8 cellular contexts compared by ENCODE assay signal in the genomic region with DNA sequence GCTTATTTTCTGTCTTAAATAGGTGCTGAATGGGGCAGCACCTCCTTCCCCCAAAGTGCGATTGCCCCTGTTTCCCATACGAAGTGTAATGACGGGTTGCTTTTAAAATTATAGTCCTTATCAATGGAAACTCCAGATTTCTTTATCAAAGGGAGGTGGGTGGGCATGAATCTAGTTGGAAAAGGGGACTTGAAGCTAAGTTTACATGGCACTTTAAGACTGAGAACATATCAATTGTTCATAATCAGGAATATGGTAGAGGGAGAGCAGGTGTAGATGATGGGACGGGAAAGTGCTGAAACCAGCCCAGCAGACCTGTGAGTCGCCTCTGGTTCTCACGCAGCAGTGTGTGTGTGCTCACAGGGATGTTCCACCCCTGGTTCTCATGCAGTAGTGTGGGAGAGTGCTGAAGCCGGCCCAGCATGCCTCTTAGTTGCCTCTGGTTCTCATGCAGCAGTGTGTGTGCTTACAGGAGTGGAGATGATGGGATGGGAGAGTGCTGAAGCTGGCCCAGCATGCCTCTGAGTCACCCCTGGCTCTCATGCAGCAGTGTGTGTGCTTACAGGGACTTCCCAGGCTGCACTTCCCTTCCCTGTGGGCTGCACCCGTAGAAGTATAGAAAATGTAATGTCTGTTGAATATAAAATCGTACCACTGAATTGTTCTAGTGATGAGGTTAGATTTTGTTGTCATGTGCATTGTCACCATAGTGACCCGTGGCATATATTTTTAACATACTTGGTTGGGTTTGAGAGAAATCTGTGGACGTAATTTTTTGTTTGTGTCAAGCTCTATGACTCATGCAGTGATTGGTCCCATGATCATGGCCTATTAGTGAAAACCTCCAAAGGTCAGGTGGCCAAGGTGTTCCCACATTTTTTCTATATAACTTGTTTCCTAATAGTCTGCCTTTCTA. TPM values are rescaled to one million over a fixed set of nuclear protein-coding genes. Genes with fewer than 3 reads are reported as not detected.
DNase-seq lines count a peak whose midpoint lies in the region; ATAC-seq, FAIRE-seq and TF ChIP-seq lines count a peak whose summit lies in the region.

No MANE protein-coding gene starts in this region.

- TF ChIP-seq CTCF in activated B cell treated with CpG ODN at 0.5 μM for 24 hours (IDR thresholded peaks at IDR 0.05) (no peak), suprapubic skin (IDR thresholded peaks at IDR 0.05) (no peak)

- TF ChIP-seq EP300 in suprapubic skin (IDR thresholded peaks at IDR 0.05) = no peak

- CTCF ChIA-PET in activated B cell treated with CpG ODN at 0.5 μM for 24 hours (lab: Charles Lee) = no interaction called here

- H3K27me3 ChIP-seq in mesenchymal stem cell (ENCODE audit: control insufficient read depth in 1 of 2, insufficient read depth in 1 of 2, low read length in 2 of 2) = no peaks in the 10 kb centered on the region
- H3K27me3 ChIP-seq in suprapubic skin = no peaks in the 10 kb centered on the region

- H2BK15ac ChIP-seq in mesenchymal stem cell (ENCODE audit: low read depth, poor library complexity, severe bottlenecking) = no peak overlapping the region

- H3K4me1 ChIP-seq in mesenchymal stem cell (ENCODE audit: control insufficient read depth, insufficient read depth, low read depth, low read length) = peaks cover 3% of the 10 kb centered on the region
- peaks cover 10% of the 10 kb centered on the region for H3K4me1 ChIP-seq in suprapubic skin

- WGBS in mesenchymal stem cell = 67% methylated on average over 10 of the region's 11 CpGs
- 69% methylated on average over 11 of the region's 11 CpGs for WGBS in suprapubic skin

- H3K14ac ChIP-seq in mesenchymal stem cell (ENCODE audit: low read length in 2 of 2) = peak overlapping the region in 1 of 2 experiments; percentile 61

- no peak overlapping the region for H2BK5ac ChIP-seq in mesenchymal stem cell (ENCODE audit: low read depth, low read length, poor library complexity, severe bottlenecking)

- H3K4me3 Mint-ChIP-seq in activated B cell treated with CpG ODN at 0.5 μM for 24 hours = no peak overlapping the region

- H3K9me3 ChIP-seq in mesenchymal stem cell (ENCODE audit: control insufficient read depth, low read length) (no peaks in the 10 kb centered on the region), suprapubic skin (no peaks in the 10 kb centered on the region)

- no peak overlapping the region for H4K91ac ChIP-seq in mesenchymal stem cell (ENCODE audit: low read length)

- H3K27me3 Mint-ChIP-seq in activated B cell treated with CpG ODN at 0.5 μM for 24 hours = no peaks in the 10 kb centered on the region

- H3K18ac ChIP-seq in mesenchymal stem cell (ENCODE audit: low read depth in 1 of 2, low read length in 2 of 2) = no peak overlapping the region

- H3K4ac ChIP-seq in mesenchymal stem cell (ENCODE audit: low read depth in 1 of 2, low read length in 2 of 2) = no peak overlapping the region

- H3K36me3 ChIP-seq in mesenchymal stem cell (ENCODE audit: control insufficient read depth in 1 of 2, insufficient read depth in 2 of 2, low read depth in 1 of 2, low read length in 2 of 2) = peaks cover 11 to 50% of the 10 kb centered on the region in 2 experiments
- peaks cover 34% of the 10 kb centered on the region for H3K36me3 ChIP-seq in suprapubic skin

- H3K4me2 ChIP-seq in mesenchymal stem cell (ENCODE audit: low read length, poor library complexity, severe bottlenecking) = no peak overlapping the region

- H3K9me3 Mint-ChIP-seq in activated B cell treated with CpG ODN at 0.5 μM for 24 hours = no peaks in the 10 kb centered on the region

- DNase-seq in GM18507 (ENCODE audit: extremely low spot score, insufficient read length, low read depth) = no peak
- no peak for DNase-seq in activated B cell treated with CpG ODN at 0.5 μM for 24 hours
- peak; percentile 98 for DNase-seq in mesenchymal stem cell
- no peak for DNase-seq in SK-N-DZ (ENCODE audit: low spot score)
- no peak for DNase-seq in suprapubic skin (ENCODE audit: low spot score in 2 of 2)
- no peak for DNase-seq in ecto neural progenitor cell (ENCODE audit: low spot score)

- H4K8ac ChIP-seq in mesenchymal stem cell (ENCODE audit: low read length) = no peak overlapping the region

- H3K36me3 Mint-ChIP-seq in activated B cell treated with CpG ODN at 0.5 μM for 24 hours (ENCODE audit: low read depth) = peaks cover 63% of the 10 kb centered on the region

- no peak overlapping the region for H3K4me3 ChIP-seq in mesenchymal stem cell (ENCODE audit: insufficient read depth in 1 of 2, low read depth in 1 of 2, low read length in 2 of 2)
- H3K4me3 ChIP-seq in suprapubic skin = no peak overlapping the region

- H3K4me1 Mint-ChIP-seq in activated B cell treated with CpG ODN at 0.5 μM for 24 hours = peaks cover 7% of the 10 kb centered on the region

- ATAC-seq in HG02610 (IDR thresholded peaks at IDR 0.05; ENCODE audit: unreplicated experiment) (peak; percentile 87), activated B cell treated with CpG ODN at 0.5 μM for 24 hours (ENCODE audit: low read depth) (peak; percentile 71), GM21528 (IDR thresholded peaks at IDR 0.05; ENCODE audit: low FRiP score, unreplicated experiment) (no peak)

- H3K27ac ChIP-seq in mesenchymal stem cell (ENCODE audit: low read length, poor library complexity, severe bottlenecking) (peak overlapping the region; percentile 48), suprapubic skin (no peak overlapping the region)

- no peak overlapping the region for H2BK120ac ChIP-seq in mesenchymal stem cell (ENCODE audit: low read depth, low read length)

- H3K23ac ChIP-seq in mesenchymal stem cell (ENCODE audit: low read length in 2 of 2) = no peak overlapping the region

- no peak overlapping the region for H2BK12ac ChIP-seq in mesenchymal stem cell (ENCODE audit: low read length in 2 of 2)

- intact Hi-C loops in activated B cell treated with CpG ODN at 0.5 μM for 24 hours (cut with micrococcal nuclease) = no loop called here

- H3K79me1 ChIP-seq in mesenchymal stem cell (replicated peaks; ENCODE audit: low read length, poor library complexity, severe bottlenecking) = peaks cover 17% of the 10 kb centered on the region

- TF ChIP-seq POLR2A in suprapubic skin (IDR thresholded peaks at IDR 0.05) = no peak

- no peak overlapping the region for H2AFZ ChIP-seq in mesenchymal stem cell (ENCODE audit: low read depth, low read length)

- FAIRE-seq in GM18507 (lab: Jason Lieb, UNC) = peak; percentile 42

- H2AK5ac ChIP-seq in mesenchymal stem cell (ENCODE audit: low read length, severe bottlenecking) = no peak overlapping the region

- peak overlapping the region; percentile 58 for H3K9ac ChIP-seq in mesenchymal stem cell (ENCODE audit: low read length)

- H3K27ac Mint-ChIP-seq in activated B cell treated with CpG ODN at 0.5 μM for 24 hours = peak overlapping the region; percentile 21

- POLR2A ChIA-PET in activated B cell treated with CpG ODN at 0.5 μM for 24 hours (lab: Charles Lee) = no interaction called here

RNA-seq across cellular contexts. Expression of gene GPATCH2L, which starts 51.6 kb away (rescaled TPM):
- total RNA-seq in activated B cell treated with CpG ODN at 0.5 μM for 24 hours (64.8 and 82.3 TPM in 2 replicates), suprapubic skin (10 to 100 TPM; 27.6 to 69.9 (median 43.0) TPM)
- polyA plus RNA-seq in mesenchymal stem cell (2013, experiment 1 of 2) = 15.0 TPM
- 14.9 TPM for polyA plus RNA-seq in mesenchymal stem cell (2013, experiment 2 of 2)
- 37.1 and 37.3 TPM in 2 replicates for polyA plus RNA-seq in SK-N-DZ (2014; cell fraction: cytosol; rRNA removed)
- polyA plus RNA-seq in SK-N-DZ (2014; cell fraction: nucleus; rRNA removed) = 30.2 and 44.4 TPM in 2 replicates
